Comparison of ENCODE assay signal across 26 cellular contexts in the genomic region with DNA sequence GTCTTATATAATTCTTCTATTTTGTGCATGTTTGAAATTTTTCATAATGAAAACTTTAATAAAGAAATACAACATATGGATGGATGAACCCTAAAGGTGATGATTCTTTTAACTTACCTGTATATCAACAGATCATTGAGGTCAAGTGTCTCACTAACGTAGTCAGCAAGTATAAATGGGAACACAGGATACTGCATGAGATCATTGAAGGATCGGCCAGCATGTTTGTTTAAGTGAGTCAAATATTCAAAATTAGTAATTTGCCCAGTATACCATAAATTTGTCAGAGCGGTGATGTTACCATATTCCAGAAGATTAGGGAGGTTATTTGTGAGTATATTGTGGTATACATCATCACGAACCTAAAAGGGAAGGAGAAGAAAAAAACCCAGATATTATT.
A peak's percentile ranks its signal among the peaks of the same experiment; 100 is the strongest.
DNase-seq lines count a peak whose midpoint lies in the region; ATAC-seq and TF ChIP-seq lines count a peak whose summit lies in the region.
"Had no signal": no experiment of that assay in that cellular context is flagged by ENCODE, and none has a peak within 500 bp of the region (broad histone marks: within the 10 kb centered on the region; RNA-seq: fewer than 3 reads in every experiment).

No MANE protein-coding gene starts in this region.

- no peaks in the 10 kb centered on the region for H3K79me2 ChIP-seq in GM23248 (ENCODE audit: insufficient read depth)
- no peaks in the 10 kb centered on the region for H3K79me2 ChIP-seq in osteoblast (ENCODE audit: insufficient read depth, low read length)

- no peaks in the 10 kb centered on the region for H3K9me3 ChIP-seq in GM23248 (ENCODE audit: low read depth)
- no peaks in the 10 kb centered on the region for H3K9me3 ChIP-seq in osteoblast (ENCODE audit: low read depth, low read length)
- H3K9me3 ChIP-seq: BLaER1, body of pancreas, left ventricle myocardium inferior, right lobe of liver, thoracic aorta had no signal

- H3K4me3 ChIP-seq in GM23248 (no peak overlapping the region), osteoblast (ENCODE audit: insufficient read depth, low read length) (no peak overlapping the region)
- H3K4me3 ChIP-seq: BLaER1, body of pancreas, GM23338, left ventricle myocardium inferior, right lobe of liver, thoracic aorta had no signal

- no peak for TF ChIP-seq CTCF in osteoblast (IDR thresholded peaks at IDR 0.05; ENCODE audit: extremely low read depth, low read depth, low read length)

- no peaks in the 10 kb centered on the region for H3K9me2 ChIP-seq in GM23248 (ENCODE audit: insufficient read depth)

- no peak for ATAC-seq in GM19351 (IDR thresholded peaks at IDR 0.05; ENCODE audit: unreplicated experiment)
- ATAC-seq: activated naive CD8-positive, alpha-beta T cell treated with anti-CD3 and anti-CD28 coated beads, Interleukin-2, amount 50 U/mL, for 24 hours; activated T-cell treated with anti-CD3 and anti-CD28 coated beads, Interleukin-2, amount 50 U/mL, for 72 hours; body of pancreas; GM23338; Right ventricle myocardium inferior had no signal

- H3K4me1 ChIP-seq in GM23248 (ENCODE audit: insufficient read depth) (peaks cover 9% of the 10 kb centered on the region; the same call in 1 of the 2 replicates), osteoblast (ENCODE audit: insufficient read depth, low read length) (peaks cover 6% of the 10 kb centered on the region)
- H3K4me1 ChIP-seq: BLaER1, right lobe of liver had no signal

- no peak overlapping the region for H3K9ac ChIP-seq in GM23248
- H3K9ac ChIP-seq: BLaER1 had no signal

- peaks cover 9% of the 10 kb centered on the region; the same call in 1 of the 2 replicates for H3K36me3 ChIP-seq in GM23248 (ENCODE audit: low read depth)
- peaks cover 22% of the 10 kb centered on the region for H3K36me3 ChIP-seq in osteoblast (ENCODE audit: insufficient read depth, low read length)

- 52 to 54% methylated on average over 4 of the region's 4 CpGs for WGBS in GM23248 (ENCODE audit: low coverage in 1 of 2, low lambda C conversion rate in 2 of 2, missing lambda C conversion rate in 2 of 2), 2 experiments

- H3K27me3 ChIP-seq in GM23248 (replicated peaks; ENCODE audit: insufficient read depth) = no peaks in the 10 kb centered on the region
- no peaks in the 10 kb centered on the region for H3K27me3 ChIP-seq in osteoblast (ENCODE audit: insufficient read depth, low read length)
- H3K27me3 ChIP-seq: BLaER1, body of pancreas, right lobe of liver had no signal

- H2AFZ ChIP-seq in GM23248 (no peak overlapping the region), osteoblast (ENCODE audit: low read length) (no peak overlapping the region)
- H2AFZ ChIP-seq: GM23338 had no signal

- in situ Hi-C loops in GM23248 (cut with MboI) = no loop called here

- H4K20me1 ChIP-seq in GM23248 (ENCODE audit: insufficient read depth) (no peaks in the 10 kb centered on the region), osteoblast (ENCODE audit: insufficient read depth, low read length) (no peaks in the 10 kb centered on the region)
- H4K20me1 ChIP-seq: BLaER1 had no signal

- H3K27ac ChIP-seq in GM23248 = no peak overlapping the region
- no peak overlapping the region for H3K27ac ChIP-seq in osteoblast (ENCODE audit: low read depth, low read length)
- H3K27ac ChIP-seq: BLaER1, body of pancreas, left ventricle myocardium inferior, right lobe of liver, thoracic aorta had no signal

- 0 out of 2 replicates have a peak, but pooled peaks cover 4% of the 10 kb centered on the region for H3F3A ChIP-seq in GM23248 (ENCODE audit: insufficient read depth)

- no peak overlapping the region for H3K4me2 ChIP-seq in GM23248 (ENCODE audit: unreplicated experiment)
- no peak overlapping the region for H3K4me2 ChIP-seq in osteoblast (ENCODE audit: insufficient read depth, low read length)
- H3K4me2 ChIP-seq: BLaER1, GM23338 had no signal

- DNase-seq in GM23248 = peak; percentile 51
- DNase-seq in NCI-H69 (lab: John Stamatoyannopoulos, UW) = peak; percentile 12
- peak; percentile 15 for DNase-seq in dermis blood vessel endothelial cell
- peak; percentile 60 for DNase-seq in osteoblast (ENCODE audit: insufficient read length, low spot score, missing footprints)
- no peak for DNase-seq in HuH-7 (ENCODE audit: low spot score)
- DNase-seq in cerebellum (ENCODE audit: low spot score) = no peak
- DNase-seq in anterior cingulate cortex (lab: John Stamatoyannopoulos, UW) = no peak
- DNase-seq: activated CD4-positive, alpha-beta T cell treated with anti-CD3 and anti-CD28 coated beads, Interleukin-2, amount 50 U/mL, for 48 hours; activated CD4-positive, CD25-positive, alpha-beta regulatory T cell treated with anti-CD3 and anti-CD28 coated beads, Interleukin-2, amount 50 U/mL, for 72 hours; activated naive CD8-positive, alpha-beta T cell treated with anti-CD3 and anti-CD28 coated beads, Interleukin-2, amount 50 U/mL, for 24 hours; activated T-cell treated with anti-CD3 and anti-CD28 coated beads, Interleukin-2, amount 50 U/mL, for 72 hours; body of pancreas; GDM1; glutamatergic neuron; islet precursor cell; left ventricle myocardium inferior; NCI-H1105; NCI-H187; NCI-H2171; right lobe of liver; stimulated activated CD8-positive, alpha-beta memory T cell treated with anti-CD3 and anti-CD28 coated beads, Interleukin-4, amount 100 ng/mL, for 48 hours had no signal

Comparison
In these comparisons a context has a peak if more than half of its experiments do, and no peak if none do; other contexts are left out.
1. DNase-seq: peak in GM23248 (single experiment), NCI-H69 (single experiment), dermis blood vessel endothelial cell (single experiment) and osteoblast (single experiment); none in HuH-7 (single experiment), cerebellum (single experiment) and anterior cingulate cortex (0 of 58).